Comparison of ENCODE assay signal across 29 cellular contexts in the genomic region with DNA sequence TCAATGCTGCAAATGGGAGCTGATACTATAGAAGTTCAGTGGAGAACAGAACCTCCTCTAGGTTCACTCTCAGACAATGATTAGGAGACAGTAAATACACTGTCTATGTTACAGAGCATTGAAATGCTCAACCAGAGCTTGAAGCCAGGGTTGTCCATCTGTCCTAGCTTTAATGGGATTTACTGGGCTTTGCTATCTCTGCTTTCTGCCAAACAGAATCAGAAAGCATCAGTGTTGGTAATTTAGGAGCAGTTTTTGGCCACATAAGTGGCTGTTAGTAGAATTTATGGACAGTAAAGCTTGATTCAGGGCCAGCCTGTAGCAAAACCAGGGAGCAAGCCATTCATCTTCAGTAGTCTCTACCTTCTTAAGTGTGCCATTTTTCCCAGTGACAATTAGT.
"Had no signal": no experiment of that assay in that cellular context is flagged by ENCODE, and none has a peak within 500 bp of the region (broad histone marks: within the 10 kb centered on the region; RNA-seq: fewer than 3 reads in every experiment).

No MANE protein-coding gene starts in this region.

- ATAC-seq: effector memory CD8-positive, alpha-beta T cell; heart right ventricle; left colon; left ventricle myocardium superior; lower lobe of right lung; naive thymus-derived CD8-positive, alpha-beta T cell; psoas muscle; right cardiac atrium; stimulated activated effector memory CD8-positive, alpha-beta T cell treated with anti-CD3 and anti-CD28 coated beads, Interleukin-12 subunit alpha, Interleukin-12 subunit beta, amount 100 ng/mL, for 72 hours had no signal

- DNase-seq: effector memory CD8-positive, alpha-beta T cell; erythroblast; esophagus squamous epithelium; foreskin melanocyte; glutamatergic neuron; heart right ventricle; hippocampal formation; islet precursor cell; kidney glomerular epithelial cell; left colon; left ventricle myocardium superior; lower lobe of right lung; naive thymus-derived CD8-positive, alpha-beta T cell; nephron progenitor cell; nucleus accumbens; ovary; posterior cingulate gyrus; psoas muscle; right cardiac atrium; sigmoid colon; stimulated activated CD4-positive, alpha-beta T cell treated with anti-CD3 and anti-CD28 coated beads, Interleukin-2, amount 100 ng/mL, for 24 hours; stimulated activated CD4-positive, alpha-beta T cell treated with anti-CD3 and anti-CD28 coated beads, Interleukin-4, amount 100 ng/mL, for 24 hours; stimulated activated naive CD4-positive, alpha-beta T cell treated with Interleukin-2 at 50 U/mL for 16 hours; stomach; thyroid gland; trophoblast cell had no signal

- H3K4me1 ChIP-seq: lower lobe of right lung, psoas muscle, stomach, thyroid gland, vagina had no signal

- H3K27ac ChIP-seq: esophagus squamous epithelium, heart right ventricle, lower lobe of right lung, ovary, psoas muscle, sigmoid colon, stomach, thyroid gland, vagina had no signal

- H3K4me3 ChIP-seq: esophagus squamous epithelium, heart right ventricle, lower lobe of right lung, ovary, psoas muscle, sigmoid colon, stomach, thyroid gland, vagina had no signal

- H3K9me3 ChIP-seq: esophagus squamous epithelium, heart right ventricle, lower lobe of right lung, ovary, psoas muscle, sigmoid colon, stomach, thyroid gland, vagina had no signal

- H3K27me3 ChIP-seq: esophagus squamous epithelium, heart right ventricle, ovary, sigmoid colon, stomach, thyroid gland, vagina had no signal

- FAIRE-seq: endometrium had no signal

- H3K36me3 ChIP-seq: esophagus squamous epithelium, heart right ventricle, lower lobe of right lung, ovary, sigmoid colon, stomach, thyroid gland, vagina had no signal
